19 cellular contexts compared by ENCODE assay signal in the genomic region with DNA sequence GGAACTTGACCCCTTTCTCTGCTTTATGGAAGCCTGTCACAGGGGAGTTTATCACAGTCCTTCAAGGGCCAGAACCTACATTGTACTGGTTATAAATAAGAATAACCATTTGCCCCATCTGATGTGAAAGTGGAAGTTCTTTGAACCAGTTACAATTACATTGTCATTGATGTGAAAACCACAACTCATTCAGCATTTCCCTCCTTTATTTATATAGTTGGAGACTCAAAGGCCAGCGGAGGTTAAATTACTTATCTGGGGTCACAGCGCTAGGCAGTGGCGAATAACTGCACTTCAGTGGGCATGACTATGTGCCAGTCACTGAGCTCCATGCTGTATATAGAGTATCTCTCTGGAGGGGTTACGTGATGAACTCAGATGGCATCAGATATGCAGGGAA.
A peak's percentile ranks its signal among the peaks of the same experiment; 100 is the strongest.
DNase-seq lines count a peak whose midpoint lies in the region; ATAC-seq and TF ChIP-seq lines count a peak whose summit lies in the region.
"Had no signal": no experiment of that assay in that cellular context is flagged by ENCODE, and none has a peak within 500 bp of the region (broad histone marks: within the 10 kb centered on the region; RNA-seq: fewer than 3 reads in every experiment).

No MANE protein-coding gene starts in this region.

- H3K4me3 ChIP-seq in coronary artery, result no peak overlapping the region
- H3K4me3 ChIP-seq: SJSA1, spleen, tibial nerve had no signal

- H3K36me3 Mint-ChIP-seq in naive B cell, result no peaks in the 10 kb centered on the region
- H3K36me3 Mint-ChIP-seq: CD8-positive, alpha-beta T cell; IgD-negative memory B cell; WTC11 had no signal

- DNase-seq in naive B cell (peak; percentile 9), left colon (no peak), coronary artery (ENCODE audit: low spot score) (no peak)
- DNase-seq in activated T-cell treated with anti-CD3 and anti-CD28 coated beads, Interleukin-2, amount 50 U/mL, for 48 hours, result no peak
- no peak for DNase-seq in stimulated activated CD4-positive, alpha-beta T cell treated with anti-CD3 and anti-CD28 coated beads, Interleukin-4, amount 100 ng/mL, for 24 hours
- DNase-seq: activated T-cell treated with anti-CD3 and anti-CD28 coated beads for 4 hours; CD8-positive, alpha-beta T cell; mammary epithelial cell; NCI-H187; NCI-H69; spleen had no signal

- peaks cover 9 to 10% (median 10%) of the 10 kb centered on the region in 3 donors for H3K4me1 Mint-ChIP-seq in naive B cell
- H3K4me1 Mint-ChIP-seq: WTC11 had no signal

- no peak for TF ChIP-seq CTCF in coronary artery (IDR thresholded peaks at IDR 0.05)

- ATAC-seq in GM19035 (IDR thresholded peaks at IDR 0.05; ENCODE audit: unreplicated experiment) (peak; percentile 54), HG02678 (IDR thresholded peaks at IDR 0.05; ENCODE audit: unreplicated experiment) (peak; percentile 58), HG03469 (IDR thresholded peaks at IDR 0.05; ENCODE audit: unreplicated experiment) (peak; percentile 66), naive B cell (ENCODE audit: low read depth in 2 of 2) (peak; percentile 65 to 79), left colon (no peak)
- ATAC-seq: CD8-positive, alpha-beta T cell; esophagus mucosa; WTC11 had no signal

- no peak overlapping the region for H3K4me3 Mint-ChIP-seq in naive B cell
- H3K4me3 Mint-ChIP-seq: CD8-positive, alpha-beta T cell; IgD-negative memory B cell; WTC11 had no signal

- intact Hi-C loops in left colon (cut with DNase I, micrococcal nuclease), result no loop called here

- H3K27ac ChIP-seq in coronary artery, result no peak overlapping the region
- H3K27ac ChIP-seq: SJSA1, spleen, tibial nerve had no signal

- H3K27me3 Mint-ChIP-seq in naive B cell, result peaks cover 10 to 37% (median 12%) of the 10 kb centered on the region in 3 donors

- H3K27ac Mint-ChIP-seq in naive B cell, result no peak overlapping the region
- H3K27ac Mint-ChIP-seq: CD8-positive, alpha-beta T cell; IgD-negative memory B cell; WTC11 had no signal

- H3K9me3 Mint-ChIP-seq in naive B cell, result peaks cover 0 to 1% (median 0%) of the 10 kb centered on the region in 7 donors
- H3K9me3 Mint-ChIP-seq: CD8-positive, alpha-beta T cell; IgD-negative memory B cell; WTC11 had no signal
